Comparison of ENCODE assay signal across 25 cellular contexts in the genomic region with DNA sequence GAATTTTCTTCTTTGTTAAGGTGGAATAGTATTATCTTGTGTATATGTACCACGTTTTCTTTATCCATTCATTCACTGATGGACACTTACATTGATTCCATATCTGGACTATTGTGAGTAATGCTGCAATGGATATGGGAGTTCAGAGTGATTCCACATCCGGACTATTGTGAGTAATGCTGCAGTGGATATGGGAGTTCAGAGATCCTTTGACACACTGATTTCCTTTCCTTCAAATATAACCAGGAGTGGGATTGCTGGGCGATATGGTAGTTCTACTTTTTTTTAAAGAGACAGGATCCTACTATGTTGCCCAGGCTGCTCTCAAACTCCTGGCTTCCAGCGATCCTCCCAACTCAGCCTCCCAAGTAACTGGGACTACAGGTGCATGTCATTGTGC. TPM values are rescaled to one million over a fixed set of nuclear protein-coding genes. Genes with fewer than 3 reads are reported as not detected.
"Had no signal": no experiment of that assay in that cellular context is flagged by ENCODE, and none has a peak within 500 bp of the region (broad histone marks: within the 10 kb centered on the region; RNA-seq: fewer than 3 reads in every experiment).

No MANE protein-coding gene starts in this region.

- FAIRE-seq: TTC549 had no signal

- H3K27me3 Mint-ChIP-seq: activated CD4-positive, alpha-beta memory T cell treated with anti-CD3 and anti-CD28 coated beads, Interleukin-2, amount 10 ng/mL, durations not matched to agents 7 days and 5 days; activated CD4-positive, alpha-beta T cell treated with anti-CD3 and anti-CD28 coated beads for 36 hours; activated naive CD8-positive, alpha-beta T cell treated with anti-CD3 and anti-CD28 coated beads, Interleukin-2, amount 10 ng/mL, durations not matched to agents 7 days and 5 days had no signal

- H3K9me3 ChIP-seq: adrenal gland, Peyer's patch had no signal

- H3K27ac Mint-ChIP-seq: activated CD4-positive, alpha-beta memory T cell treated with anti-CD3 and anti-CD28 coated beads, Interleukin-2, amount 10 ng/mL, durations not matched to agents 7 days and 5 days; activated CD4-positive, alpha-beta T cell treated with anti-CD3 and anti-CD28 coated beads for 36 hours; activated naive CD8-positive, alpha-beta T cell treated with anti-CD3 and anti-CD28 coated beads, Interleukin-2, amount 10 ng/mL, durations not matched to agents 7 days and 5 days; activated T-cell treated with anti-CD3 and anti-CD28 coated beads, Interleukin-2, amount 50 U/mL, for 72 hours; T-helper 1 cell treated with Interleukin-12 subunit alpha and Interleukin-12 subunit beta and Interleukin-4 antibody, amounts not matched to agents 30 μg/mL and 1 μg/mL, for 36 hours had no signal

- H3K27me3 ChIP-seq: adrenal gland, Peyer's patch had no signal

- H3K4me3 ChIP-seq: adrenal gland, Peyer's patch had no signal

- H3K4me1 ChIP-seq: adrenal gland, Peyer's patch had no signal

- H3K4me3 Mint-ChIP-seq: activated CD4-positive, alpha-beta memory T cell treated with anti-CD3 and anti-CD28 coated beads, Interleukin-2, amount 10 ng/mL, durations not matched to agents 7 days and 5 days; activated CD4-positive, alpha-beta T cell treated with anti-CD3 and anti-CD28 coated beads for 36 hours; activated naive CD8-positive, alpha-beta T cell treated with anti-CD3 and anti-CD28 coated beads, Interleukin-2, amount 10 ng/mL, durations not matched to agents 7 days and 5 days; activated T-cell treated with anti-CD3 and anti-CD28 coated beads, Interleukin-2, amount 50 U/mL, for 72 hours; T-helper 1 cell treated with Interleukin-12 subunit alpha and Interleukin-12 subunit beta and Interleukin-4 antibody, amounts not matched to agents 30 μg/mL and 1 μg/mL, for 36 hours had no signal

- ATAC-seq: activated CD4-positive, alpha-beta T cell treated with anti-CD3 and anti-CD28 coated beads for 36 hours; activated T-cell treated with anti-CD3 and anti-CD28 coated beads, Interleukin-2, amount 50 U/mL, for 72 hours had no signal

- H3K36me3 ChIP-seq: adrenal gland, Peyer's patch had no signal

- DNase-seq: activated CD4-positive, alpha-beta memory T cell treated with anti-CD3 and anti-CD28 coated beads, Interleukin-2, amount 10 ng/mL, durations not matched to agents 7 days and 5 days; activated CD4-positive, alpha-beta T cell treated with anti-CD3 and anti-CD28 coated beads for 36 hours; activated CD4-positive, alpha-beta T cell treated with anti-CD3 and anti-CD28 coated beads, Interleukin-2, amount 50 U/mL, for 1 hour; activated naive CD4-positive, alpha-beta T cell treated with anti-CD3 and anti-CD28 coated beads, Interleukin-2, amount 50 U/mL, for 16 hours; activated naive CD8-positive, alpha-beta T cell treated with anti-CD3 and anti-CD28 coated beads, Interleukin-2, amount 10 ng/mL, durations not matched to agents 7 days and 5 days; activated T-cell treated with anti-CD3 and anti-CD28 coated beads for 4 hours; activated T-cell treated with anti-CD3 and anti-CD28 coated beads, Interleukin-2, amount 50 U/mL, for 72 hours; adrenal gland; anterior cingulate cortex; Karpas-422; MM.1S; NCI-H1105; NCI-H1436; NCI-H1694 treated with DMSO at 0.1 percent for 48 hours; NCI-H2029 treated with DMSO at 0.1 percent for 48 hours; NCI-H510A treated with DMSO at 0.1 percent for 48 hours; NCI-H69; Peyer's patch; SHP77 treated with DMSO at 0.1 percent for 48 hours; T-helper 9 cell had no signal

- H3K27ac ChIP-seq: adrenal gland, Peyer's patch, VCaP had no signal

RNA-seq across cellular contexts. Expression of gene TMEM156, which starts 12.1 kb away (rescaled TPM):
- total RNA-seq: cardiac septum, SK-MEL-5 had no signal
